Comparison of ENCODE assay signal across 34 cellular contexts in the genomic region with DNA sequence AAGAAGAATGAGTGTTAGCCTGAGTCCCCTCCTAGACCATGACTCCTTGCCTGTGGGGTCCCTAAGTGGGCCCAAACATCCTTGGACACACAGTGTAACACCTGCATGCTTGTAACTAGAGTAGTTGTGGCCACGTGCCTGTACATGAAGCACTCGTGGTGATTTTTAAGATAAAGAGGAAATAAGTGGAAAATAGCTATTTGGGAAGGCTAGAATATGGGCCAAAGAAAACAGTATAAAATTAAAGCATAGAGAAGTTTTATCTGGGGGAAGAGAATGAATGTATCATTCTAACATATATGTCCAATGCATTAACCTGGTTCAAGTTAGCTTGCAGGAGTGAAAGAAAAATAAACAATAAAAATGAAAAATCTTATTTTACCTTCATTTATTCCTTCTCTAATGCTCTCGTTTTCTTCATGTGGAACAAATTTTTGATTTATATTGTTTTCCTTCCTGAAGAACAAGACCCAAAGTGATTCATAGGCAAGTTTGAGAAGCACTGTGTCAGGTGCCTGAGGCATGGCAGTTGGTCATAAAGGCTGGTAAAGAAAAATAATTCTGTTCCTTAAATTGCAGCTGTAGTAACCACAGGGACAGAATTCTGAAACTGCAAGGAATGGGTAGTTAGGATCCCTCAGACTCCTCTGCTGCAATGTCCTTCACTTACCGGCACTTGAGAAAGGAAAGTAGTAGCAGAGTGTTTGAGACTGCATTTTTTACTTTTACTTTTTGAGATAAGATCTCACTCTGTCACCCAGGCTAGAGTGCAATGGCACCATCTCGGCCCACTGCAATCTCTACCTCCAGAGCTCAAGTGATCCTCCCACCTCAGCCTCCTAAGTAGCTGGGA. TPM values are rescaled to one million over a fixed set of nuclear protein-coding genes. Genes with fewer than 3 reads are reported as not detected.
DNase-seq lines count a peak whose midpoint lies in the region; TF ChIP-seq lines count a peak whose summit lies in the region.
"Had no signal": no experiment of that assay in that cellular context is flagged by ENCODE, and none has a peak within 500 bp of the region (broad histone marks: within the 10 kb centered on the region; RNA-seq: fewer than 3 reads in every experiment).

No MANE protein-coding gene starts in this region.

- H3K27me3 Mint-ChIP-seq in osteocyte (ENCODE audit: unreplicated experiment): no peaks in the 10 kb centered on the region
- H3K27me3 Mint-ChIP-seq: stimulated activated naive B cell treated with anti-CD40 and anti-IgM and Interleukin-4, amounts not matched to agents 10 μg/mL and 1 μg/mL and 100 μg/mL, for 72 hours; type B pancreatic cell had no signal

- H3K4me3 Mint-ChIP-seq in osteocyte (ENCODE audit: unreplicated experiment): no peak overlapping the region
- H3K4me3 Mint-ChIP-seq: activated CD8-positive, alpha-beta memory T cell treated with anti-CD3 and anti-CD28 coated beads, Interleukin-2, amount 10 ng/mL, durations not matched to agents 7 days and 5 days; activated T-cell treated with anti-CD3 and anti-CD28 coated beads, Interleukin-2, amount 50 U/mL, for 4 hours; natural killer cell treated with Interleukin-12 subunit alpha and Interleukin-12 subunit beta and Interleukin-15 and Interleukin-18, amount 100 ng/mL, for 72 hours; stimulated activated naive B cell treated with anti-CD40 and anti-IgM and Interleukin-4, amounts not matched to agents 10 μg/mL and 1 μg/mL and 100 μg/mL, for 72 hours; T-helper 1 cell treated with Interleukin-12 subunit alpha and Interleukin-12 subunit beta and Interleukin-4 antibody, amounts not matched to agents 30 μg/mL and 1 μg/mL, for 36 hours; type B pancreatic cell had no signal

- H3K9me3 Mint-ChIP-seq in osteocyte (ENCODE audit: unreplicated experiment): peaks cover 3% of the 10 kb centered on the region
- H3K9me3 Mint-ChIP-seq: activated T-cell treated with anti-CD3 and anti-CD28 coated beads, Interleukin-2, amount 50 U/mL, for 4 hours; natural killer cell treated with Interleukin-12 subunit alpha and Interleukin-12 subunit beta and Interleukin-15 and Interleukin-18, amount 100 ng/mL, for 72 hours; T-helper 1 cell treated with Interleukin-12 subunit alpha and Interleukin-12 subunit beta and Interleukin-4 antibody, amounts not matched to agents 30 μg/mL and 1 μg/mL, for 36 hours; type B pancreatic cell had no signal

- peak overlapping the region; percentile 29 for H3K27ac Mint-ChIP-seq in osteocyte (ENCODE audit: unreplicated experiment)
- H3K27ac Mint-ChIP-seq: activated CD8-positive, alpha-beta memory T cell treated with anti-CD3 and anti-CD28 coated beads, Interleukin-2, amount 10 ng/mL, durations not matched to agents 7 days and 5 days; natural killer cell treated with Interleukin-12 subunit alpha and Interleukin-12 subunit beta and Interleukin-15 and Interleukin-18, amount 100 ng/mL, for 72 hours; stimulated activated naive B cell treated with anti-CD40 and anti-IgM and Interleukin-4, amounts not matched to agents 10 μg/mL and 1 μg/mL and 100 μg/mL, for 72 hours; T-helper 1 cell treated with Interleukin-12 subunit alpha and Interleukin-12 subunit beta and Interleukin-4 antibody, amounts not matched to agents 30 μg/mL and 1 μg/mL, for 36 hours; type B pancreatic cell had no signal

- CTCF ChIA-PET in HEK293 (lab: Yijun Ruan, JAX): interaction anchor here (0.6 kb wide), 1 partner anchor 1262 kb away, joined by 3 read pairs; no protein-coding TSS in a partner anchor

- in situ Hi-C loops in astrocyte of the spinal cord (cut with HindIII; ENCODE audit: low sequenced_read_pairs): no loop called here

- no peaks in the 10 kb centered on the region for H3K9me3 ChIP-seq in HEK293 (ENCODE audit: control insufficient read depth, insufficient read depth, low read depth, low read length)
- H3K9me3 ChIP-seq: Caco-2, gastroesophageal sphincter, SK-N-SH had no signal

- no peak for TF ChIP-seq CTCF in HEK293 (tag by site-specific recombination; IDR thresholded peaks at IDR 0.05)
- no peak for TF ChIP-seq CTCF in astrocyte of the spinal cord (IDR thresholded peaks at IDR 0.05; ENCODE audit: low read depth, low read length)
- no peak for TF ChIP-seq CTCF in osteocyte (IDR thresholded peaks at IDR 0.05)

- peak overlapping the region; percentile 30; the same call in 1 of the 2 replicates for H3K27ac ChIP-seq in HEK293 (ENCODE audit: extremely low read depth, low read depth, low read length)
- H3K27ac ChIP-seq: dorsolateral prefrontal cortex, gastroesophageal sphincter, hepatocyte had no signal

- DNase-seq in NOMO-1 (lab: John Stamatoyannopoulos, UW; ENCODE audit: unreplicated experiment in 2 of 2) (peak; percentile 44 to 78), astrocyte of the spinal cord (ENCODE audit: low read depth, low spot score) (peak; percentile 47), osteocyte (ENCODE audit: extremely low spot score, unreplicated experiment) (no peak), AML-193 (lab: John Stamatoyannopoulos, UW) (no peak), GF-D8 (lab: John Stamatoyannopoulos, UW) (no peak), kidney glomerular epithelial cell (lab: John Stamatoyannopoulos, UW) (no peak)
- DNase-seq: activated CD4-positive, alpha-beta T cell treated with anti-CD3 and anti-CD28 coated beads, Interleukin-2, amount 50 U/mL, for 4 hours; activated CD8-positive, alpha-beta memory T cell treated with anti-CD3 and anti-CD28 coated beads, Interleukin-2, amount 10 ng/mL, durations not matched to agents 7 days and 5 days; activated naive CD4-positive, alpha-beta T cell treated with Interleukin-2 at 50 U/mL for 16 hours; activated T-cell treated with anti-CD3 and anti-CD28 coated beads, Interleukin-2, amount 50 U/mL, for 4 hours; C1 segment of cervical spinal cord; Caco-2; cerebellar nuclear complex; DMS53; dorsolateral prefrontal cortex; GDM1; Kasumi-1; left cardiac atrium; NCI-H1092 treated with DMSO at 0.1 percent for 48 hours; NCI-H187; NCI-H2171; NCI-H524; occipital lobe; SK-N-SH; stimulated activated naive B cell treated with anti-CD40 and anti-IgM and Interleukin-4, amounts not matched to agents 10 μg/mL and 1 μg/mL and 100 μg/mL, for 72 hours had no signal

- H3K4me1 ChIP-seq in HEK293 (ENCODE audit: control insufficient read depth, insufficient read depth, low read length): no peaks in the 10 kb centered on the region
- H3K4me1 ChIP-seq: Caco-2 had no signal

- H3K36me3 Mint-ChIP-seq in osteocyte (ENCODE audit: unreplicated experiment): no peaks in the 10 kb centered on the region
- H3K36me3 Mint-ChIP-seq: activated CD8-positive, alpha-beta memory T cell treated with anti-CD3 and anti-CD28 coated beads, Interleukin-2, amount 10 ng/mL, durations not matched to agents 7 days and 5 days; natural killer cell treated with Interleukin-12 subunit alpha and Interleukin-12 subunit beta and Interleukin-15 and Interleukin-18, amount 100 ng/mL, for 72 hours; stimulated activated naive B cell treated with anti-CD40 and anti-IgM and Interleukin-4, amounts not matched to agents 10 μg/mL and 1 μg/mL and 100 μg/mL, for 72 hours; type B pancreatic cell had no signal

- no peak overlapping the region for H3K4me3 ChIP-seq in HEK293 (ENCODE audit: low read depth, low read length)
- H3K4me3 ChIP-seq in astrocyte of the spinal cord (ENCODE audit: low read depth, low read length): no peak overlapping the region
- H3K4me3 ChIP-seq: dorsolateral prefrontal cortex, gastroesophageal sphincter, hepatocyte, skin epidermis had no signal

- no peaks in the 10 kb centered on the region for H3K36me3 ChIP-seq in HEK293 (ENCODE audit: control insufficient read depth in 2 of 2, insufficient read depth in 1 of 2, low read length in 2 of 2)
- H3K36me3 ChIP-seq: gastroesophageal sphincter had no signal

- POLR2A ChIA-PET in HEK293 (lab: Yijun Ruan, JAX): no interaction called here

- H3K4me1 Mint-ChIP-seq in osteocyte (ENCODE audit: unreplicated experiment): peaks cover 50% of the 10 kb centered on the region
- H3K4me1 Mint-ChIP-seq: activated CD8-positive, alpha-beta memory T cell treated with anti-CD3 and anti-CD28 coated beads, Interleukin-2, amount 10 ng/mL, durations not matched to agents 7 days and 5 days had no signal

TF ChIP-seq in HEK293, 187 proteins besides CTCF, POLR2A, EP300 and RAD21 (continues in another document):
- no peak for TF ChIP-seq SALL2 (tag by site-specific recombination; IDR thresholded peaks at IDR 0.05; ENCODE audit: borderline replicate concordance)
- TF ChIP-seq ZNF777 (tag by site-specific recombination; IDR thresholded peaks at IDR 0.05; ENCODE audit: borderline replicate concordance): no peak
- TF ChIP-seq ZBTB21 (tag by site-specific recombination; IDR thresholded peaks at IDR 0.05): no peak
- TF ChIP-seq ZNF510 (tag by site-specific recombination; IDR thresholded peaks at IDR 0.05; ENCODE audit: insufficient replicate concordance): no peak
- no peak for TF ChIP-seq HOXA7 (CRISPR knock-in tag; IDR thresholded peaks at IDR 0.05; ENCODE audit: borderline replicate concordance)
- no peak for TF ChIP-seq ZNF211 (tag by site-specific recombination; IDR thresholded peaks at IDR 0.05; ENCODE audit: low read depth)
- no peak for TF ChIP-seq ZSCAN30 (tag by site-specific recombination; IDR thresholded peaks at IDR 0.05)
- TF ChIP-seq ZNF785 (tag by site-specific recombination; IDR thresholded peaks at IDR 0.05): no peak
- TF ChIP-seq ZBTB20 (tag by site-specific recombination; IDR thresholded peaks at IDR 0.05): no peak
- TF ChIP-seq, protein P1, sequence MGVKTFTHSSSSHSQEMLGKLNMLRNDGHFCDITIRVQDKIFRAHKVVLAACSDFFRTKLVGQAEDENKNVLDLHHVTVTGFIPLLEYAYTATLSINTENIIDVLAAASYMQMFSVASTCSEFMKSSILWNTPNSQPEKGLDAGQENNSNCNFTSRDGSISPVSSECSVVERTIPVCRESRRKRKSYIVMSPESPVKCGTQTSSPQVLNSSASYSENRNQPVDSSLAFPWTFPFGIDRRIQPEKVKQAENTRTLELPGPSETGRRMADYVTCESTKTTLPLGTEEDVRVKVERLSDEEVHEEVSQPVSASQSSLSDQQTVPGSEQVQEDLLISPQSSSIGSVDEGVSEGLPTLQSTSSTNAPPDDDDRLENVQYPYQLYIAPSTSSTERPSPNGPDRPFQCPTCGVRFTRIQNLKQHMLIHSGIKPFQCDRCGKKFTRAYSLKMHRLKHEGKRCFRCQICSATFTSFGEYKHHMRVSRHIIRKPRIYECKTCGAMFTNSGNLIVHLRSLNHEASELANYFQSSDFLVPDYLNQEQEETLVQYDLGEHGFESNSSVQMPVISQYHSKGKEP (tag by site-specific recombination; IDR thresholded peaks at IDR 0.05): no peak
- TF ChIP-seq HOXD13 (CRISPR knock-in tag; IDR thresholded peaks at IDR 0.05; ENCODE audit: borderline replicate concordance): no peak
- TF ChIP-seq ZNF223 (tag by site-specific recombination; IDR thresholded peaks at IDR 0.05): no peak

RNA-seq across cellular contexts. Expression of a gene that starts 8.6 kb away (rescaled TPM):
- total RNA-seq in osteocyte: 705 and 710 TPM in 2 replicates

RNA-seq across cellular contexts. Expression of a gene that starts 40.6 kb away (rescaled TPM):
- not detected in 2 replicates for total RNA-seq in osteocyte
- total RNA-seq: activated CD8-positive, alpha-beta memory T cell treated with anti-CD3 and anti-CD28 coated beads, Interleukin-2, amount 10 ng/mL, durations not matched to agents 7 days and 5 days; activated T-cell treated with anti-CD3 and anti-CD28 coated beads, Interleukin-2, amount 50 U/mL, for 4 hours; Caco-2; gastroesophageal sphincter; hepatocyte; left cardiac atrium; mucosa of gallbladder; natural killer cell treated with Interleukin-12 subunit alpha and Interleukin-12 subunit beta and Interleukin-15 and Interleukin-18, amount 100 ng/mL, for 72 hours; occipital lobe; pulmonary artery endothelial cell had no signal

RNA-seq across cellular contexts. Expression of a gene that starts 42.5 kb away (rescaled TPM):
- not detected in 2 replicates for total RNA-seq in osteocyte
- total RNA-seq: activated CD8-positive, alpha-beta memory T cell treated with anti-CD3 and anti-CD28 coated beads, Interleukin-2, amount 10 ng/mL, durations not matched to agents 7 days and 5 days; activated T-cell treated with anti-CD3 and anti-CD28 coated beads, Interleukin-2, amount 50 U/mL, for 4 hours; dorsolateral prefrontal cortex; gastroesophageal sphincter; left cardiac atrium; natural killer cell treated with Interleukin-12 subunit alpha and Interleukin-12 subunit beta and Interleukin-15 and Interleukin-18, amount 100 ng/mL, for 72 hours; occipital lobe; pulmonary artery endothelial cell had no signal

Comparison
In these comparisons a context has a peak if more than half of its experiments do, and no peak if none do; other contexts are left out.
1. DNase-seq: peak in NOMO-1 (2 of 2) and astrocyte of the spinal cord (single experiment); none in osteocyte (single experiment), AML-193 (0 of 2), GF-D8 (single experiment) and kidney glomerular epithelial cell (single experiment).